In the genomic region with DNA sequence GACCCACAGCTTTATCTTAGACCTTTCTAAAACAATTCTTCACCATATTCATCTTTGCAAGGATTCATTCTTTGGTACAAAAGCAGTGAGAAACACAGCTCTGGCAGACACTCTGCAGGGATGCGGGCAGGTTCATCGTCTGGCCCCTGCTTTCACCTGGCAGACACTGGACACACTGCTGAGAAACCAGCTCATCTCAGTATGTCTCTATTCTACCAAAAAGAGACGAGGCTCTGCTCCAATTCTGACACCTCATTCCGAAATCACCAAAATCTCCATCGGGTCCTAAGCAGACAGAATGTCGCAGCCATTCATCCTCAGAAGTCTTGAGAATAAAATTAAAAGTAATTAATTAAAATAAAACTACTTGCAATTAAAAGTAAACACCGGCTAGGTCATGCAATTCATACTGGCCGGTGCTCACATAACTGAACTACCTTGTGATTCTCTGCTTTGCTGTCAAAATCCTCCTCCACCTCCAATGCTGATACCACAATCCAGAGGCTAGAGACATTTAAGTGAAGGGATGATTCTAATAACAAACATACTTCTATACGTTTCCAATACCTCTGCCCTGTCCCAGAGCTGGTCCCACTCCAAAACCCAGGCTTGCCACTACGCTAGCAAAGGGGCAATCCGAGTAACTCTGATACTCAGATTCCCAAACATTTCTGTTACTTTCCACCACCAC, we compare ENCODE assay signal across 1 cellular context.
TF ChIP-seq lines count a peak whose summit lies in the region.

No MANE protein-coding gene starts in this region.

TF ChIP-seq in WTC11, 78 proteins besides CTCF, POLR2A, EP300 and RAD21 (continued from another document):
- no peak for TF ChIP-seq NR3C1 (CRISPR knock-in tag; conservative IDR thresholded peaks at IDR 0.05; ENCODE audit: low read depth)
- TF ChIP-seq, protein P1, sequence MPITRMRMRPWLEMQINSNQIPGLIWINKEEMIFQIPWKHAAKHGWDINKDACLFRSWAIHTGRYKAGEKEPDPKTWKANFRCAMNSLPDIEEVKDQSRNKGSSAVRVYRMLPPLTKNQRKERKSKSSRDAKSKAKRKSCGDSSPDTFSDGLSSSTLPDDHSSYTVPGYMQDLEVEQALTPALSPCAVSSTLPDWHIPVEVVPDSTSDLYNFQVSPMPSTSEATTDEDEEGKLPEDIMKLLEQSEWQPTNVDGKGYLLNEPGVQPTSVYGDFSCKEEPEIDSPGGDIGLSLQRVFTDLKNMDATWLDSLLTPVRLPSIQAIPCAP (CRISPR knock-in tag; IDR thresholded peaks at IDR 0.05), result no peak
- TF ChIP-seq, protein P2, sequence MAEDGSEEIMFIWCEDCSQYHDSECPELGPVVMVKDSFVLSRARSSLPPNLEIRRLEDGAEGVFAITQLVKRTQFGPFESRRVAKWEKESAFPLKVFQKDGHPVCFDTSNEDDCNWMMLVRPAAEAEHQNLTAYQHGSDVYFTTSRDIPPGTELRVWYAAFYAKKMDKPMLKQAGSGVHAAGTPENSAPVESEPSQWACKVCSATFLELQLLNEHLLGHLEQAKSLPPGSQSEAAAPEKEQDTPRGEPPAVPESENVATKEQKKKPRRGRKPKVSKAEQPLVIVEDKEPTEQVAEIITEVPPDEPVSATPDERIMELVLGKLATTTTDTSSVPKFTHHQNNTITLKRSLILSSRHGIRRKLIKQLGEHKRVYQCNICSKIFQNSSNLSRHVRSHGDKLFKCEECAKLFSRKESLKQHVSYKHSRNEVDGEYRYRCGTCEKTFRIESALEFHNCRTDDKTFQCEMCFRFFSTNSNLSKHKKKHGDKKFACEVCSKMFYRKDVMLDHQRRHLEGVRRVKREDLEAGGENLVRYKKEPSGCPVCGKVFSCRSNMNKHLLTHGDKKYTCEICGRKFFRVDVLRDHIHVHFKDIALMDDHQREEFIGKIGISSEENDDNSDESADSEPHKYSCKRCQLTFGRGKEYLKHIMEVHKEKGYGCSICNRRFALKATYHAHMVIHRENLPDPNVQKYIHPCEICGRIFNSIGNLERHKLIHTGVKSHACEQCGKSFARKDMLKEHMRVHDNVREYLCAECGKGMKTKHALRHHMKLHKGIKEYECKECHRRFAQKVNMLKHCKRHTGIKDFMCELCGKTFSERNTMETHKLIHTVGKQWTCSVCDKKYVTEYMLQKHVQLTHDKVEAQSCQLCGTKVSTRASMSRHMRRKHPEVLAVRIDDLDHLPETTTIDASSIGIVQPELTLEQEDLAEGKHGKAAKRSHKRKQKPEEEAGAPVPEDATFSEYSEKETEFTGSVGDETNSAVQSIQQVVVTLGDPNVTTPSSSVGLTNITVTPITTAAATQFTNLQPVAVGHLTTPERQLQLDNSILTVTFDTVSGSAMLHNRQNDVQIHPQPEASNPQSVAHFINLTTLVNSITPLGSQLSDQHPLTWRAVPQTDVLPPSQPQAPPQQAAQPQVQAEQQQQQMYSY (CRISPR knock-in tag; IDR thresholded peaks at IDR 0.05), result no peak
- TF ChIP-seq, protein P3, sequence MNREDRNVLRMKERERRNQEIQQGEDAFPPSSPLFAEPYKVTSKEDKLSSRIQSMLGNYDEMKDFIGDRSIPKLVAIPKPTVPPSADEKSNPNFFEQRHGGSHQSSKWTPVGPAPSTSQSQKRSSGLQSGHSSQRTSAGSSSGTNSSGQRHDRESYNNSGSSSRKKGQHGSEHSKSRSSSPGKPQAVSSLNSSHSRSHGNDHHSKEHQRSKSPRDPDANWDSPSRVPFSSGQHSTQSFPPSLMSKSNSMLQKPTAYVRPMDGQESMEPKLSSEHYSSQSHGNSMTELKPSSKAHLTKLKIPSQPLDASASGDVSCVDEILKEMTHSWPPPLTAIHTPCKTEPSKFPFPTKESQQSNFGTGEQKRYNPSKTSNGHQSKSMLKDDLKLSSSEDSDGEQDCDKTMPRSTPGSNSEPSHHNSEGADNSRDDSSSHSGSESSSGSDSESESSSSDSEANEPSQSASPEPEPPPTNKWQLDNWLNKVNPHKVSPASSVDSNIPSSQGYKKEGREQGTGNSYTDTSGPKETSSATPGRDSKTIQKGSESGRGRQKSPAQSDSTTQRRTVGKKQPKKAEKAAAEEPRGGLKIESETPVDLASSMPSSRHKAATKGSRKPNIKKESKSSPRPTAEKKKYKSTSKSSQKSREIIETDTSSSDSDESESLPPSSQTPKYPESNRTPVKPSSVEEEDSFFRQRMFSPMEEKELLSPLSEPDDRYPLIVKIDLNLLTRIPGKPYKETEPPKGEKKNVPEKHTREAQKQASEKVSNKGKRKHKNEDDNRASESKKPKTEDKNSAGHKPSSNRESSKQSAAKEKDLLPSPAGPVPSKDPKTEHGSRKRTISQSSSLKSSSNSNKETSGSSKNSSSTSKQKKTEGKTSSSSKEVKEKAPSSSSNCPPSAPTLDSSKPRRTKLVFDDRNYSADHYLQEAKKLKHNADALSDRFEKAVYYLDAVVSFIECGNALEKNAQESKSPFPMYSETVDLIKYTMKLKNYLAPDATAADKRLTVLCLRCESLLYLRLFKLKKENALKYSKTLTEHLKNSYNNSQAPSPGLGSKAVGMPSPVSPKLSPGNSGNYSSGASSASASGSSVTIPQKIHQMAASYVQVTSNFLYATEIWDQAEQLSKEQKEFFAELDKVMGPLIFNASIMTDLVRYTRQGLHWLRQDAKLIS (CRISPR knock-in tag; IDR thresholded peaks at IDR 0.05; ENCODE audit: borderline replicate concordance), result no peak
- TF ChIP-seq, protein P4, sequence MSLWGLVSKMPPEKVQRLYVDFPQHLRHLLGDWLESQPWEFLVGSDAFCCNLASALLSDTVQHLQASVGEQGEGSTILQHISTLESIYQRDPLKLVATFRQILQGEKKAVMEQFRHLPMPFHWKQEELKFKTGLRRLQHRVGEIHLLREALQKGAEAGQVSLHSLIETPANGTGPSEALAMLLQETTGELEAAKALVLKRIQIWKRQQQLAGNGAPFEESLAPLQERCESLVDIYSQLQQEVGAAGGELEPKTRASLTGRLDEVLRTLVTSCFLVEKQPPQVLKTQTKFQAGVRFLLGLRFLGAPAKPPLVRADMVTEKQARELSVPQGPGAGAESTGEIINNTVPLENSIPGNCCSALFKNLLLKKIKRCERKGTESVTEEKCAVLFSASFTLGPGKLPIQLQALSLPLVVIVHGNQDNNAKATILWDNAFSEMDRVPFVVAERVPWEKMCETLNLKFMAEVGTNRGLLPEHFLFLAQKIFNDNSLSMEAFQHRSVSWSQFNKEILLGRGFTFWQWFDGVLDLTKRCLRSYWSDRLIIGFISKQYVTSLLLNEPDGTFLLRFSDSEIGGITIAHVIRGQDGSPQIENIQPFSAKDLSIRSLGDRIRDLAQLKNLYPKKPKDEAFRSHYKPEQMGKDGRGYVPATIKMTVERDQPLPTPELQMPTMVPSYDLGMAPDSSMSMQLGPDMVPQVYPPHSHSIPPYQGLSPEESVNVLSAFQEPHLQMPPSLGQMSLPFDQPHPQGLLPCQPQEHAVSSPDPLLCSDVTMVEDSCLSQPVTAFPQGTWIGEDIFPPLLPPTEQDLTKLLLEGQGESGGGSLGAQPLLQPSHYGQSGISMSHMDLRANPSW (CRISPR knock-in tag; conservative IDR thresholded peaks at IDR 0.05; ENCODE audit: low read depth), result no peak
- no peak for TF ChIP-seq EMX1 (CRISPR knock-in tag; IDR thresholded peaks at IDR 0.05)
- no peak for TF ChIP-seq ESRRA (CRISPR knock-in tag; IDR thresholded peaks at IDR 0.05; ENCODE audit: borderline replicate concordance)
- no peak for TF ChIP-seq ZNF232 (CRISPR knock-in tag; IDR thresholded peaks at IDR 0.05)
- no peak for TF ChIP-seq SOX15 (CRISPR knock-in tag; IDR thresholded peaks at IDR 0.05)
- no peak for TF ChIP-seq MXD4 (CRISPR knock-in tag; IDR thresholded peaks at IDR 0.05; ENCODE audit: borderline replicate concordance)
